1 cellular context compared by ENCODE assay signal in the genomic region with DNA sequence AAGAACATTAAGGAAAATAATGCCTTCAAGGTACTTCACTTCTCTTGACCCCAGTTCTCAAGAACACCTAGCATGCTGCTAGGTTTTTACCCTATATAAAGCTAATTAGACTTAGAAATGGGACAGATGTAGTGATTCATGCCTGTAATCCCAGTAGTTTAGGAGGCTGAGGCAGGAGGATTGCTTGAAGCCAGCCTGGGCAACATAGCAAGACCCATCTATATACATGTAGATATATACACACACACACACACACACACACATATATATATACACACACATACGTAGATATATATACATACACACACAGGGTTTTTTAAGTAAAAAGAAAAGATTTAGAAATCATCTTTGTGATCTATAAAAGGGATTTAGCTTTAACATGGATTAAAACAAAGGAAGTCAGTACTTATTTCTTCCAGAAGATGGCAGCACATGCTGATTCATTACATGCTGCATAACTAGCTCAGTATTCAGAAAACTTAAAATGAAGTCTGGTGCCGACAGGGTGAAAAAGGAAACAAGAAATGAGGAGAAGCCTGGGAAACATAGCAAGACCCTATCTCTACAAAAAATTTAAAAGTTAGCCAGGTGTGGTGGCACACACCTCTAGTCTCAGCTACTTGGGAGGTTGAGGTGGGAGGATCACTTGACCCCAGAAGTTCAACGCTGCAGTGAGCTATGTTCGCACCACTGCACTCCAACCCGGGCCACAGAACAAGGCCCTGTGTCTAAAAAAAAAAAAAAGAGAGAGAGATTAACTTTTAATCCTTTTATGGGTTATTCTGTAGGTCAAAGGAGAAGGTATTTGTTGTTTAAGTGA.
TF ChIP-seq lines count a peak whose summit lies in the region.

No MANE protein-coding gene starts in this region.

TF ChIP-seq in SK-N-SH treated with all-trans-retinoic acid at 6 μM for 48 hours, 23 proteins besides CTCF, POLR2A, EP300 and RAD21 (continued from another document):
- TF ChIP-seq CSRNP3 (CRISPR knock-in tag; IDR thresholded peaks at IDR 0.05) (no peak), TSHZ2 (CRISPR knock-in tag; IDR thresholded peaks at IDR 0.05) (no peak), OSR1 (CRISPR knock-in tag; IDR thresholded peaks at IDR 0.05) (no peak)
